12 cellular contexts compared by ENCODE assay signal in the genomic region with DNA sequence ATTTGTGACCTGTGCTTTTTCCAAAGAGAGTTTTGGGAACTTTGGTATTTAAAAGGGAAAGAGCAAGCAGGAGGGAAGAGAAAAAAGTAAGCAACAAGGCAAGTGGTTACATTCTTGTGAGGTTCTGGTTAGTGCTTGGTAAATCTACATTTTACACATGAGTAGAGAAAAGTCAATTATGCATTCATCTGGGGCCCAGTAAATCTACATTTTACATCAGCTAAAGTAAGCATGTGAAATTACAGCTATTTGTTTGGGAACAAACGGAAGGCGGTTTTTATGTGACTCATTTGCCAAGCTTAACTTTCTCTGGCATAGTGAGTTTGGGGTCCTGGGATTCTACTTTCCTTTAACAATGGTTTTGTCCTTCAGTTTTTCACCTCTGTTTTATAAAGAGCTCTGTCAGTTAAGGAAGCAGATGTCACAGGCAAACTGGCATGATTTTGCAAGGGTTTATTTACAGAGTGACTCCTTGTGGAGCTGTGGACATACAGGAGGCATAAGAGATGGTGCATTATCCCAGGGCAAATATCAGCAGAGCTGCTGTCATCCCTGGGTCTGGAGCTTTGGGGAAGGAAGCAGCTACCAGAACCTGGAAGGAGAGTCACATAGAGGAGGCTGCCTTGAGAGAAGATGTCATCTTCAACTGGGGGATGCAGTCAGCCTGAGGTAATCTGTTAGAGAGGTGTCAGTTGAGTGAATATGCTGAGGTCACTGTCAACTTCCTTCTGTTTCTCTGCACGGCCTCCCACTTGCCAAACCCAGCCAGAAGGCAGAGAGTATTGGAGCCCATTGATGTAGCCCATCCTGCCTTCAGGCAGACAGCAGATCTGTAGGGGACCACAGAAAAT.
DNase-seq lines count a peak whose midpoint lies in the region; ATAC-seq and TF ChIP-seq lines count a peak whose summit lies in the region.
"Had no signal": no experiment of that assay in that cellular context is flagged by ENCODE, and none has a peak within 500 bp of the region (broad histone marks: within the 10 kb centered on the region; RNA-seq: fewer than 3 reads in every experiment).

No MANE protein-coding gene starts in this region.

- no peaks in the 10 kb centered on the region for H3K9me3 ChIP-seq in ascending aorta

- H3K9me3 Mint-ChIP-seq in naive B cell = peaks cover 0 to 10% (median 8%) of the 10 kb centered on the region in 7 donors
- H3K9me3 Mint-ChIP-seq: CD4-positive, alpha-beta T cell had no signal

- H3K4me3 Mint-ChIP-seq in naive B cell = no peak overlapping the region
- H3K4me3 Mint-ChIP-seq: CD4-positive, alpha-beta T cell had no signal

- intact Hi-C loops in ascending aorta (cut with DNase I) = no loop called here

- DNase-seq in DMS 273 (lab: John Stamatoyannopoulos, UW; ENCODE audit: unreplicated experiment) (peak; percentile 44), MV-4-11 (lab: John Stamatoyannopoulos, UW) (peak; percentile 53), ascending aorta (ENCODE audit: low spot score in 2 of 2) (no peak), naive B cell (no peak), hypothalamus (lab: John Stamatoyannopoulos, UW) (no peak), islet precursor cell (no peak), NCI-H226 (no peak)
- DNase-seq in stimulated activated naive CD8-positive, alpha-beta T cell treated with anti-CD3 and anti-CD28 coated beads, Interleukin-15, Interleukin-2, amounts not matched to agents 100 U/mL and 50 U/mL, for 24 hours = no peak
- DNase-seq: CD4-positive, alpha-beta T cell; NCI-H2081; stimulated activated CD4-positive, alpha-beta T cell treated with anti-CD3 and anti-CD28 coated beads, Interleukin-4, amount 100 ng/mL, for 4 hours had no signal

- no peaks in the 10 kb centered on the region for H3K27me3 ChIP-seq in ascending aorta

- TF ChIP-seq CTCF in ascending aorta (IDR thresholded peaks at IDR 0.05) = no peak

- peak overlapping the region in 1 of 6 donors; percentile 86 for H3K27ac Mint-ChIP-seq in naive B cell
- H3K27ac Mint-ChIP-seq: CD4-positive, alpha-beta T cell had no signal

- peaks cover 35 to 71% (median 65%) of the 10 kb centered on the region in 3 donors for H3K4me1 Mint-ChIP-seq in naive B cell

- no peaks in the 10 kb centered on the region for H3K36me3 Mint-ChIP-seq in naive B cell

- no peak overlapping the region for H3K4me3 ChIP-seq in ascending aorta
- H3K4me3 ChIP-seq: PC-9 had no signal

- peak; percentile 63 to 65 for ATAC-seq in naive B cell (ENCODE audit: low read depth in 2 of 2)
- no peak for ATAC-seq in stimulated activated naive CD8-positive, alpha-beta T cell treated with anti-CD3 and anti-CD28 coated beads, Interleukin-15, Interleukin-2, amounts not matched to agents 100 U/mL and 50 U/mL, for 24 hours

- H3K4me1 ChIP-seq in ascending aorta = peaks cover 4 to 46% of the 10 kb centered on the region in 2 donors

- peak overlapping the region; percentile 71 to 78 for H3K27ac ChIP-seq in ascending aorta
- H3K27ac ChIP-seq: PC-9 had no signal

- H3K36me3 ChIP-seq in ascending aorta = no peaks in the 10 kb centered on the region

- no peaks in the 10 kb centered on the region for H3K27me3 Mint-ChIP-seq in naive B cell
- H3K27me3 Mint-ChIP-seq: CD4-positive, alpha-beta T cell had no signal

Comparison
In these comparisons a context has a peak if more than half of its experiments do, and no peak if none do; other contexts are left out.
1. DNase-seq: peak in DMS 273 (single experiment) and MV-4-11 (single experiment); none in ascending aorta (0 of 2), naive B cell (single experiment), hypothalamus (0 of 51), islet precursor cell (single experiment), NCI-H226 (single experiment) and stimulated activated naive CD8-positive, alpha-beta T cell treated with anti-CD3 and anti-CD28 coated beads, Interleukin-15, Interleukin-2, amounts not matched to agents 100 U/mL and 50 U/mL, for 24 hours (single experiment).